In genomic region chr3:108106031-108106430, GRCh38 we compare ENCODE assay signal across 20 cellular contexts. TPM values are rescaled to one million over a fixed set of nuclear protein-coding genes. Genes with fewer than 3 reads are reported as not detected.
DNase-seq lines count a peak whose midpoint lies in the region; ATAC-seq, FAIRE-seq and TF ChIP-seq lines count a peak whose summit lies in the region.
"Had no signal": no experiment of that assay in that cellular context is flagged by ENCODE, and none has a peak within 500 bp of the region (broad histone marks: within the 10 kb centered on the region; RNA-seq: fewer than 3 reads in every experiment).

No MANE protein-coding gene starts in this region.

- H3K4me3 Mint-ChIP-seq in astrocyte (ENCODE audit: unreplicated experiment) (no peak overlapping the region), chondrocyte (ENCODE audit: unreplicated experiment) (no peak overlapping the region)
- H3K4me3 Mint-ChIP-seq: activated T-helper 1 cell treated with anti-CD3 and anti-CD28 coated beads, Interleukin-12 subunit alpha, Interleukin-12 subunit beta, Interleukin-2, Interleukin-4 antibody, amounts not matched to agents 30 ng/mL and 10 ng/mL and 1 ng/mL, durations not matched to agents 14 hours and 24 hours and 36 hours; CD4-positive, alpha-beta T cell; neural crest cell had no signal

- no peaks in the 10 kb centered on the region for H3K9me3 ChIP-seq in astrocyte (ENCODE audit: insufficient read depth, low read depth, low read length)
- H3K9me3 ChIP-seq: body of pancreas, prostate gland, spleen, upper lobe of right lung had no signal

- H3K4me2 ChIP-seq in astrocyte (ENCODE audit: low read length), result peak overlapping the region; percentile 16

- no peak for TF ChIP-seq CTCF in astrocyte (IDR thresholded peaks at IDR 0.05; ENCODE audit: insufficient read depth, low read depth, low read length)
- TF ChIP-seq CTCF in chondrocyte (IDR thresholded peaks at IDR 0.05), result no peak

- no peak overlapping the region for H3K27ac ChIP-seq in astrocyte (ENCODE audit: low read depth, low read length)
- H3K27ac ChIP-seq: body of pancreas, dorsolateral prefrontal cortex, prostate gland, spleen, upper lobe of right lung had no signal

- no peak for TF ChIP-seq EP300 in Ishikawa (IDR thresholded peaks at IDR 0.05; ENCODE audit: borderline replicate concordance)

- DNase-seq in NCI-H748 (lab: John Stamatoyannopoulos, UW; ENCODE audit: unreplicated experiment) (peak; percentile 18), NCI-H748 treated with DMSO at 0.1 percent for 48 hours (lab: John Stamatoyannopoulos, UW) (no peak), astrocyte (ENCODE audit: low read depth) (peak; percentile 30), skeletal muscle cell (ENCODE audit: low read depth) (peak; percentile 76), chondrocyte (ENCODE audit: low spot score) (no peak), cerebellum (ENCODE audit: low spot score) (no peak), left ventricle myocardium superior (no peak)
- DNase-seq: body of pancreas; CD4-positive, alpha-beta T cell; dorsolateral prefrontal cortex; NCI-H1417; RPMI8226; spleen; stimulated activated CD4-positive, alpha-beta T cell treated with anti-CD3 and anti-CD28 coated beads, Interleukin-4, amount 100 ng/mL, for 4 hours; upper lobe of right lung had no signal

- H3K4me1 ChIP-seq in astrocyte (ENCODE audit: insufficient read depth, low read length), result peaks cover 13% of the 10 kb centered on the region
- H3K4me1 ChIP-seq: body of pancreas, prostate gland, upper lobe of right lung had no signal

- FAIRE-seq in astrocyte (lab: Jason Lieb, UNC), result peak; percentile 59

- no peak for TF ChIP-seq RAD21 in Ishikawa (IDR thresholded peaks at IDR 0.05; ENCODE audit: low read depth)

- no peak overlapping the region for H3K9ac ChIP-seq in astrocyte (ENCODE audit: low read length)

- no peaks in the 10 kb centered on the region for H4K20me1 ChIP-seq in astrocyte (ENCODE audit: insufficient read depth, low read length)

- H3K36me3 ChIP-seq in astrocyte (ENCODE audit: insufficient read depth, low read length), result no peaks in the 10 kb centered on the region
- H3K36me3 ChIP-seq: prostate gland, spleen, upper lobe of right lung had no signal

- H3K27me3 Mint-ChIP-seq in astrocyte (ENCODE audit: low read depth, unreplicated experiment), result peaks cover 10% of the 10 kb centered on the region
- H3K27me3 Mint-ChIP-seq in chondrocyte (ENCODE audit: low read depth), result no peaks in the 10 kb centered on the region
- H3K27me3 Mint-ChIP-seq: CD4-positive, alpha-beta T cell had no signal

- H3K4me3 ChIP-seq in astrocyte (ENCODE audit: insufficient read depth, low read depth, low read length), result no peak overlapping the region
- no peak overlapping the region for H3K4me3 ChIP-seq in skeletal muscle cell (ENCODE audit: low read depth, low read length)
- H3K4me3 ChIP-seq: body of pancreas, dorsolateral prefrontal cortex, prostate gland, spleen, upper lobe of right lung had no signal

- H3K27me3 ChIP-seq in astrocyte (ENCODE audit: insufficient read depth, low read length), result no peaks in the 10 kb centered on the region
- H3K27me3 ChIP-seq: body of pancreas, dorsolateral prefrontal cortex, spleen, upper lobe of right lung had no signal

- H2AFZ ChIP-seq in astrocyte (ENCODE audit: low read depth, low read length), result no peak overlapping the region

- H3K4me1 Mint-ChIP-seq in astrocyte (ENCODE audit: low read depth, unreplicated experiment) (no peaks in the 10 kb centered on the region), chondrocyte (ENCODE audit: low read depth) (peaks cover 17% of the 10 kb centered on the region)

- H3K36me3 Mint-ChIP-seq in astrocyte (ENCODE audit: low read depth, unreplicated experiment), result no peaks in the 10 kb centered on the region
- H3K36me3 Mint-ChIP-seq in chondrocyte (ENCODE audit: low read depth), result no peaks in the 10 kb centered on the region
- H3K36me3 Mint-ChIP-seq: activated naive CD4-positive, alpha-beta T cell treated with anti-CD3 and anti-CD28 coated beads, Interleukin-2, amount 50 U/mL, for 72 hours had no signal

- no peaks in the 10 kb centered on the region for H3K79me2 ChIP-seq in astrocyte (ENCODE audit: insufficient read depth, low read length)

- H3K9me3 Mint-ChIP-seq in astrocyte (ENCODE audit: unreplicated experiment), result no peaks in the 10 kb centered on the region
- no peaks in the 10 kb centered on the region for H3K9me3 Mint-ChIP-seq in chondrocyte (ENCODE audit: low read depth)
- H3K9me3 Mint-ChIP-seq: activated T-helper 1 cell treated with anti-CD3 and anti-CD28 coated beads, Interleukin-12 subunit alpha, Interleukin-12 subunit beta, Interleukin-2, Interleukin-4 antibody, amounts not matched to agents 30 ng/mL and 10 ng/mL and 1 ng/mL, durations not matched to agents 14 hours and 24 hours and 36 hours; CD4-positive, alpha-beta T cell had no signal

- no peak for ATAC-seq in left ventricle myocardium superior
- ATAC-seq: activated naive CD4-positive, alpha-beta T cell treated with anti-CD3 and anti-CD28 coated beads, Interleukin-2, amount 50 U/mL, for 72 hours; body of pancreas; upper lobe of right lung had no signal

- H3K27ac Mint-ChIP-seq in astrocyte (ENCODE audit: unreplicated experiment), result no peak overlapping the region
- H3K27ac Mint-ChIP-seq in chondrocyte (ENCODE audit: unreplicated experiment), result no peak overlapping the region
- H3K27ac Mint-ChIP-seq: activated T-helper 1 cell treated with anti-CD3 and anti-CD28 coated beads, Interleukin-12 subunit alpha, Interleukin-12 subunit beta, Interleukin-2, Interleukin-4 antibody, amounts not matched to agents 30 ng/mL and 10 ng/mL and 1 ng/mL, durations not matched to agents 14 hours and 24 hours and 36 hours; CD4-positive, alpha-beta T cell had no signal

- intact Hi-C loops in left ventricle myocardium superior (cut with micrococcal nuclease), result no loop called here

TF ChIP-seq in Ishikawa, 13 proteins besides CTCF, POLR2A, EP300 and RAD21:
- TF ChIP-seq EGR1 (IDR thresholded peaks at IDR 0.05) (no peak), FOXM1 (IDR thresholded peaks at IDR 0.05; ENCODE audit: borderline replicate concordance, low read depth) (no peak), NFIC (IDR thresholded peaks at IDR 0.05) (0 out of 2 replicates have a peak, but pooled peaks have one; percentile 8), YY1 (IDR thresholded peaks at IDR 0.05; ENCODE audit: low read depth) (no peak), TAF1 (IDR thresholded peaks at IDR 0.05; ENCODE audit: low read depth) (no peak)
- TF ChIP-seq, protein P1, sequence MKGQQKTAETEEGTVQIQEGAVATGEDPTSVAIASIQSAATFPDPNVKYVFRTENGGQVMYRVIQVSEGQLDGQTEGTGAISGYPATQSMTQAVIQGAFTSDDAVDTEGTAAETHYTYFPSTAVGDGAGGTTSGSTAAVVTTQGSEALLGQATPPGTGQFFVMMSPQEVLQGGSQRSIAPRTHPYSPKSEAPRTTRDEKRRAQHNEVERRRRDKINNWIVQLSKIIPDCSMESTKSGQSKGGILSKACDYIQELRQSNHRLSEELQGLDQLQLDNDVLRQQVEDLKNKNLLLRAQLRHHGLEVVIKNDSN (IDR thresholded peaks at IDR 0.05), result no peak

RNA-seq across cellular contexts. Expression of gene CD47, which starts 15.2 kb away (rescaled TPM):
- total RNA-seq in astrocyte (33.8 and 34.4 TPM in 2 replicates), chondrocyte (43.1 to 56.7 TPM (median 49.1 TPM) in 3 replicates), cerebellum (194 TPM), left ventricle myocardium superior (37.7 TPM)

Comparison
In these comparisons a context has a peak if more than half of its experiments do, and no peak if none do; other contexts are left out.
1. DNase-seq: peak in NCI-H748 (single experiment), astrocyte (single experiment) and skeletal muscle cell (single experiment); none in NCI-H748 treated with DMSO at 0.1 percent for 48 hours (single experiment), chondrocyte (single experiment), cerebellum (single experiment) and left ventricle myocardium superior (single experiment).